ENCODE assay signal across 11 cellular contexts in genomic region chr15:84929795-84930371, GRCh38. TPM values are rescaled to one million over a fixed set of nuclear protein-coding genes. Genes with fewer than 3 reads are reported as not detected.
DNase-seq lines count a peak whose midpoint lies in the region; ATAC-seq and TF ChIP-seq lines count a peak whose summit lies in the region.
"Had no signal": no experiment of that assay in that cellular context is flagged by ENCODE, and none has a peak within 500 bp of the region (broad histone marks: within the 10 kb centered on the region; RNA-seq: fewer than 3 reads in every experiment).

No MANE protein-coding gene starts in this region.

- H3K9me3 ChIP-seq in Caco-2 (no peaks in the 10 kb centered on the region), body of pancreas (no peaks in the 10 kb centered on the region), mesenchymal stem cell (ENCODE audit: control insufficient read depth, low read length) (no peaks in the 10 kb centered on the region), T-helper 17 cell (ENCODE audit: control insufficient read depth, low read length, poor library complexity, severe bottlenecking) (no peaks in the 10 kb centered on the region)

- H2BK12ac ChIP-seq in mesenchymal stem cell (ENCODE audit: low read length in 2 of 2), result no peak overlapping the region

- BruUV-seq in Caco-2 (replicated peaks; lab: Mats Ljungman, UMichigan), result no TSS peak

- H3K27ac ChIP-seq in KMS-11 (peak overlapping the region; percentile 75), body of pancreas (peak overlapping the region in 1 of 4 donors; percentile 45), mesenchymal stem cell (ENCODE audit: low read length, poor library complexity, severe bottlenecking) (no peak overlapping the region)

- no peak overlapping the region for H2BK15ac ChIP-seq in mesenchymal stem cell (ENCODE audit: low read depth, poor library complexity, severe bottlenecking)

- H4K91ac ChIP-seq in mesenchymal stem cell (ENCODE audit: low read length), result no peak overlapping the region

- H3K27me3 Mint-ChIP-seq in Caco-2 (ENCODE audit: insufficient read depth, unreplicated experiment) (no peaks in the 10 kb centered on the region), T-helper 17 cell (no peaks in the 10 kb centered on the region)

- H4K8ac ChIP-seq in mesenchymal stem cell (ENCODE audit: low read length), result no peak overlapping the region

- no peaks in the 10 kb centered on the region for H4K20me1 ChIP-seq in KMS-11 (ENCODE audit: insufficient read depth)

- H2AK5ac ChIP-seq in mesenchymal stem cell (ENCODE audit: low read length, severe bottlenecking), result no peak overlapping the region

- peak overlapping the region; percentile 85 for H3K27ac Mint-ChIP-seq in Caco-2 (ENCODE audit: unreplicated experiment)
- no peak overlapping the region for H3K27ac Mint-ChIP-seq in T-helper 17 cell

- H3K27me3 ChIP-seq in Caco-2 (replicated peaks; ENCODE audit: control insufficient read depth, insufficient read depth, low read length) (no peaks in the 10 kb centered on the region), KMS-11 (ENCODE audit: insufficient read depth, low read depth) (no peaks in the 10 kb centered on the region), body of pancreas (no peaks in the 10 kb centered on the region), mesenchymal stem cell (ENCODE audit: control insufficient read depth in 1 of 2, insufficient read depth in 1 of 2, low read length in 2 of 2) (no peaks in the 10 kb centered on the region)

- H3K4me3 Mint-ChIP-seq in Caco-2 (ENCODE audit: unreplicated experiment) (peak overlapping the region; percentile 25), T-helper 17 cell (no peak overlapping the region)

- H3K9ac ChIP-seq in KMS-11 (peak overlapping the region; percentile 7; the same call in 1 of the 2 replicates), mesenchymal stem cell (ENCODE audit: low read length) (no peak overlapping the region)

- POLR2A ChIA-PET in Caco-2 (lab: Charles Lee), result interaction anchor here (1.0 kb wide), 1 partner anchor 214 kb away, joined by 4 read pairs; the partner anchor contains the start of gene SEC11A

- no peak overlapping the region for H3K14ac ChIP-seq in mesenchymal stem cell (ENCODE audit: low read length in 2 of 2)

- H3K9me3 Mint-ChIP-seq in Caco-2 (ENCODE audit: unreplicated experiment), result no peaks in the 10 kb centered on the region

- H3K4ac ChIP-seq in mesenchymal stem cell (ENCODE audit: low read depth in 1 of 2, low read length in 2 of 2), result no peak overlapping the region

- H3K23ac ChIP-seq in mesenchymal stem cell (ENCODE audit: low read length in 2 of 2), result no peak overlapping the region

- H3K4me1 Mint-ChIP-seq in Caco-2 (ENCODE audit: low read depth, unreplicated experiment), result peaks cover 16% of the 10 kb centered on the region
- H3K4me1 Mint-ChIP-seq in T-helper 17 cell, result peaks cover 9% of the 10 kb centered on the region

- CTCF ChIA-PET in Caco-2 (lab: Charles Lee), result interaction anchor here (0.5 to 0.8 kb wide), 3 partner anchors 66 to 89 kb away, joined by 3 read pairs; no protein-coding TSS in a partner anchor

- TF ChIP-seq POLR2A in body of pancreas (IDR thresholded peaks at IDR 0.05), result no peak

- no peak overlapping the region; the same call in 1 of the 2 replicates for H2AFZ ChIP-seq in KMS-11 (ENCODE audit: low read depth)
- H2AFZ ChIP-seq in mesenchymal stem cell (ENCODE audit: low read depth, low read length), result no peak overlapping the region

- H3K36me3 Mint-ChIP-seq in Caco-2 (ENCODE audit: insufficient read depth, unreplicated experiment) (no peaks in the 10 kb centered on the region), T-helper 17 cell (ENCODE audit: low read depth) (no peaks in the 10 kb centered on the region)

- intact Hi-C loops in Caco-2 (cut with micrococcal nuclease; ENCODE audit: unreplicated experiment) (loop anchor here (5.0 to 10.0 kb wide), 3 partner anchors 185 to 343 kb away; partner anchors contain the start of genes SEC11A and ZNF592), body of pancreas (cut with DNase I) (loop anchor here (10.0 kb wide), 2 partner anchors 275 to 335 kb away; partner anchors contain the start of genes NMB and WDR73)

- no peak overlapping the region for H3K4me3 ChIP-seq in Caco-2 (ENCODE audit: low read depth, low read length)
- H3K4me3 ChIP-seq in KMS-11 (IDR thresholded peaks at IDR 0.05; ENCODE audit: insufficient read depth, low read depth, low read length), result no peak overlapping the region
- H3K4me3 ChIP-seq in body of pancreas, result no peak overlapping the region
- H3K4me3 ChIP-seq in mesenchymal stem cell (ENCODE audit: insufficient read depth in 1 of 2, low read depth in 1 of 2, low read length in 2 of 2), result no peak overlapping the region

- H2BK120ac ChIP-seq in mesenchymal stem cell (ENCODE audit: low read depth, low read length), result no peak overlapping the region

- peaks cover 31% of the 10 kb centered on the region for H3K4me1 ChIP-seq in Caco-2
- peaks cover 37% of the 10 kb centered on the region for H3K4me1 ChIP-seq in KMS-11 (ENCODE audit: low read depth, poor library complexity, severe bottlenecking)
- peaks cover 14% of the 10 kb centered on the region for H3K4me1 ChIP-seq in body of pancreas
- peaks cover 9% of the 10 kb centered on the region for H3K4me1 ChIP-seq in mesenchymal stem cell (ENCODE audit: control insufficient read depth, insufficient read depth, low read depth, low read length)

- TF ChIP-seq CTCF in Caco-2 (IDR thresholded peaks at IDR 0.05; ENCODE audit: insufficient read depth in 1 of 2, low read depth in 1 of 2, low read length in 1 of 2, severe bottlenecking in 1 of 2, unreplicated experiment in 1 of 2) (no peak), KMS-11 (conservative IDR thresholded peaks at IDR 0.05; ENCODE audit: low read depth, low read length) (no peak), body of pancreas (IDR thresholded peaks at IDR 0.05) (no peak)

- H3K18ac ChIP-seq in mesenchymal stem cell (ENCODE audit: low read depth in 1 of 2, low read length in 2 of 2), result no peak overlapping the region

- no peaks in the 10 kb centered on the region for H3K36me3 ChIP-seq in Caco-2 (ENCODE audit: control insufficient read depth, insufficient read depth, low read length)
- no peaks in the 10 kb centered on the region for H3K36me3 ChIP-seq in KMS-11 (ENCODE audit: insufficient read depth)
- H3K36me3 ChIP-seq in body of pancreas (replicated peaks in 1 of 2; ENCODE audit: insufficient read depth in 1 of 2, low read depth in 2 of 2), result no peaks in the 10 kb centered on the region
- no peaks in the 10 kb centered on the region for H3K36me3 ChIP-seq in mesenchymal stem cell (ENCODE audit: control insufficient read depth in 1 of 2, insufficient read depth in 2 of 2, low read depth in 1 of 2, low read length in 2 of 2)

- peak; percentile 84 to 94 for DNase-seq in Caco-2
- DNase-seq in body of pancreas, result peak; percentile 43 to 72 (median 64)
- DNase-seq in mesenchymal stem cell, result peak; percentile 56
- DNase-seq in OCI-M2 (lab: John Stamatoyannopoulos, UW; ENCODE audit: unreplicated experiment), result no peak
- DNase-seq in NCI-H2029 (lab: John Stamatoyannopoulos, UW), result no peak
- no peak for DNase-seq in T-helper 17 cell
- DNase-seq: activated naive CD4-positive, alpha-beta T cell; GOT3; head of caudate nucleus had no signal

- 65 to 89% methylated on average over 2 to 3 of the region's 3 CpGs for WGBS in body of pancreas, 2 donors
- WGBS in mesenchymal stem cell, result 61% methylated on average over 3 of the region's 3 CpGs

- ATAC-seq in body of pancreas (peak; percentile 65), GM18520 (IDR thresholded peaks at IDR 0.05; ENCODE audit: unreplicated experiment) (no peak), T-helper 17 cell (no peak)

- H3K79me1 ChIP-seq in mesenchymal stem cell (replicated peaks; ENCODE audit: low read length, poor library complexity, severe bottlenecking), result no peaks in the 10 kb centered on the region

- H3K4me2 ChIP-seq in KMS-11 (peak overlapping the region; percentile 11), mesenchymal stem cell (ENCODE audit: low read length, poor library complexity, severe bottlenecking) (no peak overlapping the region)

- no peaks in the 10 kb centered on the region for H3K79me2 ChIP-seq in KMS-11 (ENCODE audit: insufficient read depth, low read depth)

- H2BK5ac ChIP-seq in mesenchymal stem cell (ENCODE audit: low read depth, low read length, poor library complexity, severe bottlenecking), result no peak overlapping the region

RNA-seq across cellular contexts. Expression of gene SLC28A1, which starts 45.4 kb away (rescaled TPM):
- not detected in 2 replicates for total RNA-seq in Caco-2 (2022)
- total RNA-seq in body of pancreas, result under 1 TPM in 1 of 2 donors, not detected in 1; 0.26 TPM
- not detected for polyA plus RNA-seq in mesenchymal stem cell (2013, experiment 1 of 2)
- polyA plus RNA-seq in mesenchymal stem cell (2013, experiment 2 of 2), result not detected
- not detected for total RNA-seq in T-helper 17 cell

RNA-seq across cellular contexts. Expression of gene PDE8A, which starts 51.8 kb away (rescaled TPM):
- total RNA-seq in Caco-2 (2022), result 25.2 and 32.0 TPM in 2 replicates
- total RNA-seq in body of pancreas, result 10 to 100 TPM; 34.2 to 50.1 TPM
- 35.2 TPM for polyA plus RNA-seq in mesenchymal stem cell (2013, experiment 1 of 2)
- polyA plus RNA-seq in mesenchymal stem cell (2013, experiment 2 of 2), result 34.9 TPM
- 10 to 100 TPM; 40.7 to 44.2 TPM for total RNA-seq in T-helper 17 cell

Comparison
In these comparisons a context has a peak if more than half of its experiments do, and no peak if none do; other contexts are left out.
1. DNase-seq: peak in Caco-2 (2 of 2), body of pancreas (4 of 4) and mesenchymal stem cell (single experiment); none in OCI-M2 (single experiment), NCI-H2029 (single experiment) and T-helper 17 cell (0 of 3).